In the genomic region with DNA sequence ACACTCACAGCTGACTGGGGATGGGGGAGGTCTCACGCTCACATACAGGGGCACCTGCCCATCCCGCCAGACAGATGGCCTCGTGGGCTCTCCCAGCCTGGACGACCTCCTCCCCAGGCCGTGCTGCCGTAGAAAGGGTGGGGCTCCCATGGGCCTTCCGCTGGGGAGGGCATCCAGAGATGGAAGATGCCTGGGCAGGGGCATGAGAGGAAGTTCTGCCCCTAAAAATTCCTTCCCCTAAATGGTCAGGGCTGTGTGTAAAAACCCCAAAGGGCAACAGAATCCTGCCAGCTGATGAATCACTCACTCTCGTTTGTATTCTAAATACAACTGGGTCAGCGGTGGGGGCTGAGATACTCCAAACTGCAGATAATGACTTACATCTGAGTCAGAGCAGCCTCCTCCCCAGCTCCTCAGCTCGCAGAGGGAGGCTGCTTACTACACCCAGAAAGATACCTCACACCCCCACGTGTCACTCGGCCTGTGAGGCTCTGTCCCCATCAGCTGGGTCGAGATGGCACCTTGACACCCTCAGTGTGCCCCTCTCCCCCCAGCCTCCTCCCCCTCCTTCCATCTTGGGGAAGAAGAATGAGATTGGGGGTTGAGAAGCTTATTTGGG, we compare ENCODE assay signal across 8 cellular contexts. TPM values are rescaled to one million over a fixed set of nuclear protein-coding genes. Genes with fewer than 3 reads are reported as not detected.
DNase-seq lines count a peak whose midpoint lies in the region; ATAC-seq and TF ChIP-seq lines count a peak whose summit lies in the region.

No MANE protein-coding gene starts in this region.

- POLR2A ChIA-PET in CD4-positive, alpha-beta memory T cell (lab: Charles Lee; ENCODE audit: partially characterized antibody), result interaction anchor here (4.6 to 19.7 kb wide), 2 partner anchors 9 to 11 kb away, joined by 49 to 396 read pairs; partner anchors contain the start of gene WDR1

- H3K4me3 Mint-ChIP-seq in CD4-positive, alpha-beta memory T cell, result peak overlapping the region; percentile 40 to 77 (median 71)
- H3K4me3 Mint-ChIP-seq in nephron progenitor cell, result no peak overlapping the region

- H3K27ac ChIP-seq in CD4-positive, alpha-beta memory T cell (ENCODE audit: low read depth, low read length), result peak overlapping the region; percentile 74
- H3K27ac ChIP-seq in MM.1S (ENCODE audit: low read length), result peak overlapping the region; percentile 35; the same call in 1 of the 2 replicates

- H4K20me1 ChIP-seq in MM.1S (ENCODE audit: insufficient read depth, low read length), result peaks cover 19% of the 10 kb centered on the region

- H3K9me3 Mint-ChIP-seq in CD4-positive, alpha-beta memory T cell, result peaks cover 0 to 2% (median 0%) of the 10 kb centered on the region in 8 donors
- no peaks in the 10 kb centered on the region for H3K9me3 Mint-ChIP-seq in nephron progenitor cell

- H3K27me3 ChIP-seq in CD4-positive, alpha-beta memory T cell (ENCODE audit: insufficient read depth, low read length), result no peaks in the 10 kb centered on the region
- no peaks in the 10 kb centered on the region for H3K27me3 ChIP-seq in MM.1S (replicated peaks; ENCODE audit: insufficient read depth, low read length)

- peaks cover 83 to 100% (median 92%) of the 10 kb centered on the region in 4 donors for H3K4me1 Mint-ChIP-seq in CD4-positive, alpha-beta memory T cell
- H3K4me1 Mint-ChIP-seq in nephron progenitor cell, result peaks cover 90% of the 10 kb centered on the region

- peak; percentile 21 for TF ChIP-seq POLR2A in erythroblast (IDR thresholded peaks at IDR 0.05; ENCODE audit: low read length)

- H3K9me3 ChIP-seq in CD4-positive, alpha-beta memory T cell (ENCODE audit: control insufficient read depth in 1 of 2, low read length in 2 of 2), result no peaks in the 10 kb centered on the region
- no peaks in the 10 kb centered on the region for H3K9me3 ChIP-seq in MM.1S (replicated peaks; ENCODE audit: insufficient read depth, low read length)

- CTCF ChIA-PET in CD4-positive, alpha-beta memory T cell (lab: Charles Lee; ENCODE audit: partially characterized antibody), result interaction anchor here (0.9 to 4.2 kb wide), 5 partner anchors 10 to 87 kb away, joined by 3 to 24 read pairs (median 4); no protein-coding TSS in a partner anchor

- no peaks in the 10 kb centered on the region for H3K9me2 ChIP-seq in MM.1S (replicated peaks; ENCODE audit: insufficient read depth, low read length)

- peak overlapping the region; percentile 25; the same call in 1 of the 2 replicates for H3K4me2 ChIP-seq in MM.1S (ENCODE audit: low read depth, low read length)

- H3F3A ChIP-seq in MM.1S (ENCODE audit: insufficient read depth, low read length), result peaks cover 23% of the 10 kb centered on the region

- H3K27ac Mint-ChIP-seq in CD4-positive, alpha-beta memory T cell, result peak overlapping the region; percentile 88 to 99 (median 91)
- H3K27ac Mint-ChIP-seq in nephron progenitor cell, result peak overlapping the region; percentile 77

- H3K27me3 Mint-ChIP-seq in CD4-positive, alpha-beta memory T cell, result no peaks in the 10 kb centered on the region
- H3K27me3 Mint-ChIP-seq in nephron progenitor cell (ENCODE audit: low read depth, poor library complexity), result no peaks in the 10 kb centered on the region

- H3K36me3 ChIP-seq in CD4-positive, alpha-beta memory T cell (ENCODE audit: insufficient read depth, low read length), result peaks cover 60% of the 10 kb centered on the region
- peaks cover 24% of the 10 kb centered on the region for H3K36me3 ChIP-seq in MM.1S (replicated peaks; ENCODE audit: insufficient read depth, low read length)

- H3K4me1 ChIP-seq in CD4-positive, alpha-beta memory T cell (ENCODE audit: insufficient read depth, low read length), result peaks cover 97% of the 10 kb centered on the region
- H3K4me1 ChIP-seq in MM.1S (ENCODE audit: low read length), result peaks cover 57% of the 10 kb centered on the region

- no peak for ATAC-seq in HG03025 (IDR thresholded peaks at IDR 0.05; ENCODE audit: low FRiP score, unreplicated experiment)

- no peak overlapping the region for H2AFZ ChIP-seq in MM.1S (ENCODE audit: low read length)

- peaks cover 100% of the 10 kb centered on the region for H3K79me2 ChIP-seq in MM.1S (ENCODE audit: low read length)

- no peak for TF ChIP-seq CTCF in MM.1S (IDR thresholded peaks at IDR 0.05; ENCODE audit: low read length)
- no peak for TF ChIP-seq CTCF in nephron progenitor cell (IDR thresholded peaks at IDR 0.05)

- peaks cover 43 to 92% of the 10 kb centered on the region in 2 donors for H3K36me3 Mint-ChIP-seq in CD4-positive, alpha-beta memory T cell
- H3K36me3 Mint-ChIP-seq in nephron progenitor cell (ENCODE audit: low read depth), result peaks cover 73% of the 10 kb centered on the region

- peak overlapping the region in 1 of 2 donors; percentile 21 for H3K4me3 ChIP-seq in CD4-positive, alpha-beta memory T cell (ENCODE audit: low read length in 2 of 2)
- no peak overlapping the region for H3K4me3 ChIP-seq in MM.1S (ENCODE audit: low read length)

- DNase-seq in CD4-positive, alpha-beta memory T cell, result peak in 4 of 5 donors; percentile 49 to 93 (median 58)
- DNase-seq in MM.1S (no peak), activated T-cell treated with anti-CD3 and anti-CD28 coated beads for 1 hour (ENCODE audit: low read depth) (peak; percentile 52), erythroblast (lab: John Stamatoyannopoulos, UW) (peak; percentile 87 to 92), nephron progenitor cell (no peak), stromal cell of bone marrow (ENCODE audit: low read depth) (peak; percentile 97), cerebellar cortex (ENCODE audit: low spot score) (no peak)

- intact Hi-C loops in CD4-positive, alpha-beta memory T cell (cut with micrococcal nuclease), result loop anchor here (1.0 kb wide), 2 partner anchors 10 kb away; partner anchors contain the start of gene WDR1

- no peak overlapping the region for H3K9ac ChIP-seq in MM.1S (ENCODE audit: low read length)

RNA-seq across cellular contexts. Expression of gene WDR1, which starts 10.1 kb away (rescaled TPM):
- total RNA-seq in CD4-positive, alpha-beta memory T cell, result 100 to 1,000 TPM; 295 to 298 TPM
- polyA plus RNA-seq in CD4-positive, alpha-beta memory T cell, result 100 to 1,000 TPM; 337 to 348 TPM

Comparison
In these comparisons a context has a peak if more than half of its experiments do, and no peak if none do; other contexts are left out.
1. DNase-seq: peak in CD4-positive, alpha-beta memory T cell (4 of 5), activated T-cell treated with anti-CD3 and anti-CD28 coated beads for 1 hour (single experiment), erythroblast (2 of 2) and stromal cell of bone marrow (single experiment); none in MM.1S (single experiment), nephron progenitor cell (single experiment) and cerebellar cortex (single experiment).